Comparison of ENCODE assay signal across 11 cellular contexts in the genomic region with DNA sequence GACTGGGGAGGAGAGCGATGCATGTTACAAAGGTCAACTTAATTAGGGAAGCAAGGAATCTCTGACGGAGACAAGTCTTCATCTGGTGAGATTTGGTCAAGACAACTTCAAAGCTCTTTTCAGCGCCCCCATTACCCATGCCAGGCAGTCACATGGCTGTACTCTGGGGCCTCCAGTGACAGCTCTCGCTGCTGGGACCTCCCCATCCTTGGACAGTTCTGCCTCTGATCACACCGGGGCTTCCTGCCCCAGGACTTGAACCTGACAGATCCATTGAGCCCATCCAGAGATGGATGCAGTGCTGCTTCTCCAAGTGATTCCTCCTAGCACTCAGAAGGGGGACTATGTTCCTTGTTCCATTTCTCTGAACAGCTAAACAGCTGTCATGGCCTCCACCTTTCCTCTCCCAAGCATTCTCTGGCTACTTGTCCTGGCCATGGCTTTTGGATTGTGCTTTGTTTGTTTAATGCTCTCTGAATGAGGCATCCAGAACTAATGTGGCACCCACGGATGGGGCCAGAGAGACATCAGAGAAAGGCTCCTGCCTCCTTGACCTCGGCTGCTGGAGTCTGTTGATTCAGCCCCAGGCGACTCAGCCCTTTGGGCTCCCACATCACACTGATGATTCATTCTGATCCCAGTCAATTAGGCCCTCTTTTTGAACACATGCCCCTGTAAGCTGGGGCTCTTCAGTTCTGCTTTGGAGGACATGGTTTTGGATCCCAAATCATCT.
DNase-seq lines count a peak whose midpoint lies in the region; ATAC-seq, FAIRE-seq and TF ChIP-seq lines count a peak whose summit lies in the region.
"Had no signal": no experiment of that assay in that cellular context is flagged by ENCODE, and none has a peak within 500 bp of the region (broad histone marks: within the 10 kb centered on the region; RNA-seq: fewer than 3 reads in every experiment).

No MANE protein-coding gene starts in this region.

- DNase-seq in HTR-8/SVneo (ENCODE audit: insufficient read length, low spot score), result peak; percentile 23
- DNase-seq in fibroblast of mammary gland (ENCODE audit: low read depth), result peak; percentile 74
- peak; percentile 78 for DNase-seq in stromal cell of bone marrow (ENCODE audit: low read depth)
- DNase-seq in activated T-cell treated with anti-CD3 and anti-CD28 coated beads, Interleukin-2, amount 50 U/mL, for 4 hours, result no peak
- DNase-seq: activated T-cell treated with anti-CD3 and anti-CD28 coated beads for 4 hours, NCI-H1930, small intestine had no signal

- no peak overlapping the region for H3K4me3 ChIP-seq in fibroblast of mammary gland (ENCODE audit: control insufficient read depth, low read depth, low read length)
- H3K4me3 ChIP-seq: K562 had no signal

- no peak for FAIRE-seq in HTR-8/SVneo (lab: Jason Lieb, UNC)
- FAIRE-seq: K562, small intestine had no signal

- H3K4me1 Mint-ChIP-seq in activated T-cell treated with anti-CD3 and anti-CD28 coated beads, Interleukin-2, amount 50 U/mL, for 4 hours (ENCODE audit: low read depth), result no peaks in the 10 kb centered on the region

- no peak overlapping the region for H3K4me3 Mint-ChIP-seq in activated T-cell treated with anti-CD3 and anti-CD28 coated beads, Interleukin-2, amount 50 U/mL, for 4 hours

- no peaks in the 10 kb centered on the region for H3K27me3 Mint-ChIP-seq in activated T-cell treated with anti-CD3 and anti-CD28 coated beads, Interleukin-2, amount 50 U/mL, for 4 hours (ENCODE audit: low read depth)

- no peak for TF ChIP-seq CTCF in fibroblast of mammary gland (conservative IDR thresholded peaks at IDR 0.05; ENCODE audit: control insufficient read depth, insufficient read depth, low read depth, low read length)

- no peaks in the 10 kb centered on the region for H3K36me3 Mint-ChIP-seq in activated T-cell treated with anti-CD3 and anti-CD28 coated beads, Interleukin-2, amount 50 U/mL, for 4 hours (ENCODE audit: insufficient read depth)

- H3K9me3 Mint-ChIP-seq in activated T-cell treated with anti-CD3 and anti-CD28 coated beads, Interleukin-2, amount 50 U/mL, for 4 hours, result peaks cover 8% of the 10 kb centered on the region

- peak; percentile 31 for ATAC-seq in GM18498 (IDR thresholded peaks at IDR 0.05; ENCODE audit: unreplicated experiment)
- ATAC-seq in HG03039 (IDR thresholded peaks at IDR 0.05; ENCODE audit: unreplicated experiment), result no peak
- ATAC-seq in HG02759 (IDR thresholded peaks at IDR 0.05; ENCODE audit: unreplicated experiment), result no peak
- ATAC-seq in activated T-cell treated with anti-CD3 and anti-CD28 coated beads, Interleukin-2, amount 50 U/mL, for 4 hours, result no peak
- ATAC-seq: K562 had no signal
